In genomic region chr3:71053495-71053894, GRCh38 we compare ENCODE assay signal across 18 cellular contexts.
DNase-seq lines count a peak whose midpoint lies in the region; ATAC-seq and TF ChIP-seq lines count a peak whose summit lies in the region.
"Had no signal": no experiment of that assay in that cellular context is flagged by ENCODE, and none has a peak within 500 bp of the region (broad histone marks: within the 10 kb centered on the region; RNA-seq: fewer than 3 reads in every experiment).

No MANE protein-coding gene starts in this region.

- H3K79me2 ChIP-seq in osteoblast (ENCODE audit: insufficient read depth, low read length) (peaks cover 94% of the 10 kb centered on the region), PC-9 (ENCODE audit: low read depth) (no peaks in the 10 kb centered on the region)

- CTCF ChIA-PET in CD4-positive, alpha-beta memory T cell (lab: Charles Lee; ENCODE audit: partially characterized antibody): interaction anchor here (2.1 to 2.4 kb wide), 2 partner anchors 8 to 16 kb away, joined by 12 to 14 read pairs; no protein-coding TSS in a partner anchor
- CTCF ChIA-PET in PC-9 (lab: Charles Lee): no interaction called here

- no peaks in the 10 kb centered on the region for H3K27me3 Mint-ChIP-seq in T-helper 2 cell treated with Interferon-gamma antibody and Interleukin-4, amounts not matched to agents 5 μg/mL and 100 μg/mL, for 36 hours (ENCODE audit: low read depth)
- H3K27me3 Mint-ChIP-seq in CD4-positive, alpha-beta memory T cell: no peaks in the 10 kb centered on the region
- H3K27me3 Mint-ChIP-seq: activated CD4-positive, alpha-beta T cell treated with anti-CD3 and anti-CD28 coated beads, Interleukin-2, amount 10 ng/mL, durations not matched to agents 7 days and 5 days had no signal

- no peaks in the 10 kb centered on the region for H3F3A ChIP-seq in PC-9 (ENCODE audit: insufficient read depth, low read depth)

- no peak for TF ChIP-seq CTCF in osteoblast (IDR thresholded peaks at IDR 0.05; ENCODE audit: extremely low read depth, low read depth, low read length)
- no peak for TF ChIP-seq CTCF in PC-9 (conservative IDR thresholded peaks at IDR 0.05)

- no peak for DNase-seq in T-helper 2 cell treated with Interferon-gamma antibody and Interleukin-4, amounts not matched to agents 5 μg/mL and 100 μg/mL, for 36 hours (ENCODE audit: low spot score)
- DNase-seq in T-helper 2 cell (no peak), caudate nucleus (lab: John Stamatoyannopoulos, UW) (no peak), osteoblast (ENCODE audit: insufficient read length, low spot score, missing footprints) (no peak), NCI-H2107 (lab: John Stamatoyannopoulos, UW) (no peak), PC-9 (no peak)
- no peak for DNase-seq in CD4-positive, alpha-beta memory T cell
- DNase-seq: 8988T; activated CD4-positive, alpha-beta T cell treated with anti-CD3 and anti-CD28 coated beads, Interleukin-2, amount 10 ng/mL, durations not matched to agents 7 days and 5 days; left colon; NCI-H1417; NCI-H2227 treated with DMSO at 0.1 percent for 48 hours; NK-92 treated with Interleukin-12 subunit alpha and Interleukin-12 subunit beta, amount 100 ng/mL, for 24 hours; thyroid gland had no signal

- no peak overlapping the region for H3K4me3 Mint-ChIP-seq in T-helper 2 cell treated with Interferon-gamma antibody and Interleukin-4, amounts not matched to agents 5 μg/mL and 100 μg/mL, for 36 hours
- H3K4me3 Mint-ChIP-seq in CD4-positive, alpha-beta memory T cell: peak overlapping the region in 5 of 8 donors; percentile 4 to 59 (median 23)
- H3K4me3 Mint-ChIP-seq: activated CD4-positive, alpha-beta T cell treated with anti-CD3 and anti-CD28 coated beads, Interleukin-2, amount 10 ng/mL, durations not matched to agents 7 days and 5 days; CD14-positive monocyte; neural crest cell had no signal

- no peak overlapping the region for H3K27ac ChIP-seq in CD4-positive, alpha-beta memory T cell (ENCODE audit: low read depth, low read length)
- H3K27ac ChIP-seq in caudate nucleus (ENCODE audit: low read depth, low read length): peak overlapping the region; percentile 5
- H3K27ac ChIP-seq in osteoblast (ENCODE audit: low read depth, low read length): peak overlapping the region; percentile 87
- H3K27ac ChIP-seq in PC-9: no peak overlapping the region
- H3K27ac ChIP-seq: thyroid gland had no signal

- H3K27me3 ChIP-seq in CD4-positive, alpha-beta memory T cell (ENCODE audit: insufficient read depth, low read length): no peaks in the 10 kb centered on the region
- no peaks in the 10 kb centered on the region for H3K27me3 ChIP-seq in osteoblast (ENCODE audit: insufficient read depth, low read length)
- H3K27me3 ChIP-seq in PC-9 (ENCODE audit: insufficient read depth, low read depth): no peaks in the 10 kb centered on the region
- H3K27me3 ChIP-seq: thyroid gland had no signal

- peaks cover 63% of the 10 kb centered on the region for H3K36me3 Mint-ChIP-seq in T-helper 2 cell treated with Interferon-gamma antibody and Interleukin-4, amounts not matched to agents 5 μg/mL and 100 μg/mL, for 36 hours (ENCODE audit: low read depth)
- H3K36me3 Mint-ChIP-seq in CD4-positive, alpha-beta memory T cell: peaks cover 58 to 77% of the 10 kb centered on the region in 2 donors

- no peaks in the 10 kb centered on the region for H3K9me3 ChIP-seq in CD4-positive, alpha-beta memory T cell (ENCODE audit: control insufficient read depth in 1 of 2, low read length in 2 of 2)
- H3K9me3 ChIP-seq in osteoblast (ENCODE audit: low read depth, low read length): no peaks in the 10 kb centered on the region
- no peaks in the 10 kb centered on the region for H3K9me3 ChIP-seq in PC-9 (ENCODE audit: insufficient read depth, low read depth)
- H3K9me3 ChIP-seq: thyroid gland had no signal

- no peaks in the 10 kb centered on the region for H3K9me2 ChIP-seq in PC-9 (ENCODE audit: insufficient read depth)

- H3K4me2 ChIP-seq in osteoblast (ENCODE audit: insufficient read depth, low read length) (no peak overlapping the region), PC-9 (no peak overlapping the region)

- peaks cover 84% of the 10 kb centered on the region for H3K4me1 Mint-ChIP-seq in T-helper 2 cell treated with Interferon-gamma antibody and Interleukin-4, amounts not matched to agents 5 μg/mL and 100 μg/mL, for 36 hours (ENCODE audit: low read depth)
- H3K4me1 Mint-ChIP-seq in CD4-positive, alpha-beta memory T cell: peaks cover 0 to 100% (median 87%) of the 10 kb centered on the region in 4 donors

- H3K36me3 ChIP-seq in CD4-positive, alpha-beta memory T cell (ENCODE audit: insufficient read depth, low read length): peaks cover 23% of the 10 kb centered on the region
- H3K36me3 ChIP-seq in osteoblast (ENCODE audit: insufficient read depth, low read length) (peaks cover 47% of the 10 kb centered on the region), PC-9 (ENCODE audit: low read depth) (no peaks in the 10 kb centered on the region)

- no TSS peak for BruUV-seq in PC-9 (replicated peaks; lab: Mats Ljungman, UMichigan)

- ATAC-seq in GM21367 (IDR thresholded peaks at IDR 0.05; ENCODE audit: unreplicated experiment): no peak
- ATAC-seq: left colon had no signal

- peak overlapping the region; percentile 44 for H3K27ac Mint-ChIP-seq in T-helper 2 cell treated with Interferon-gamma antibody and Interleukin-4, amounts not matched to agents 5 μg/mL and 100 μg/mL, for 36 hours
- H3K27ac Mint-ChIP-seq in CD4-positive, alpha-beta memory T cell: peak overlapping the region in 6 of 7 donors; percentile 43 to 87 (median 79)
- H3K27ac Mint-ChIP-seq: activated CD4-positive, alpha-beta T cell treated with anti-CD3 and anti-CD28 coated beads, Interleukin-2, amount 10 ng/mL, durations not matched to agents 7 days and 5 days had no signal

- H3K9me3 Mint-ChIP-seq in T-helper 2 cell treated with Interferon-gamma antibody and Interleukin-4, amounts not matched to agents 5 μg/mL and 100 μg/mL, for 36 hours: no peaks in the 10 kb centered on the region
- no peaks in the 10 kb centered on the region for H3K9me3 Mint-ChIP-seq in CD4-positive, alpha-beta memory T cell
- H3K9me3 Mint-ChIP-seq: activated CD4-positive, alpha-beta T cell treated with anti-CD3 and anti-CD28 coated beads, Interleukin-2, amount 10 ng/mL, durations not matched to agents 7 days and 5 days; brain; CD14-positive monocyte; neural crest cell had no signal

- peaks cover 98% of the 10 kb centered on the region for H3K4me1 ChIP-seq in CD4-positive, alpha-beta memory T cell (ENCODE audit: insufficient read depth, low read length)
- peaks cover 79% of the 10 kb centered on the region for H3K4me1 ChIP-seq in osteoblast (ENCODE audit: insufficient read depth, low read length)
- H3K4me1 ChIP-seq in PC-9 (replicated peaks; ENCODE audit: insufficient read depth): no peaks in the 10 kb centered on the region

- H2AFZ ChIP-seq in osteoblast (ENCODE audit: low read length): no peak overlapping the region
- H2AFZ ChIP-seq in PC-9: no peak overlapping the region

- POLR2A ChIA-PET in CD4-positive, alpha-beta memory T cell (lab: Charles Lee; ENCODE audit: partially characterized antibody): interaction anchor here (1.1 to 9.2 kb wide), 2 partner anchors 9 to 40 kb away, joined by 3 to 97 read pairs; no protein-coding TSS in a partner anchor
- POLR2A ChIA-PET in PC-9 (lab: Charles Lee; ENCODE audit: unreplicated experiment): no interaction called here

- intact Hi-C loops in CD4-positive, alpha-beta memory T cell (cut with micrococcal nuclease): no loop called here
- intact Hi-C loops in PC-9 (cut with micrococcal nuclease; ENCODE audit: unreplicated experiment): no loop called here

- no peak overlapping the region for H3K4me3 ChIP-seq in CD4-positive, alpha-beta memory T cell (ENCODE audit: low read length in 2 of 2)
- H3K4me3 ChIP-seq in osteoblast (ENCODE audit: insufficient read depth, low read length): no peak overlapping the region
- no peak overlapping the region for H3K4me3 ChIP-seq in PC-9
- H3K4me3 ChIP-seq: thyroid gland had no signal

- H4K20me1 ChIP-seq in osteoblast (ENCODE audit: insufficient read depth, low read length) (no peaks in the 10 kb centered on the region), PC-9 (ENCODE audit: insufficient read depth) (no peaks in the 10 kb centered on the region)

Comparison
In these comparisons a context has a peak if more than half of its experiments do, and no peak if none do; other contexts are left out.
1. H3K27ac ChIP-seq: peak in caudate nucleus (single experiment) and osteoblast (single experiment); none in CD4-positive, alpha-beta memory T cell (single experiment) and PC-9 (single experiment).